ENCODE assay signal across 1 cellular context in genomic region chr10:102652170-102652926, GRCh38.
TF ChIP-seq lines count a peak whose summit lies in the region.

No MANE protein-coding gene starts in this region.

TF ChIP-seq in GM12878, 131 proteins besides CTCF, POLR2A, EP300 and RAD21 (continued from another document):
- no peak for TF ChIP-seq BCL3 (IDR thresholded peaks at IDR 0.05; ENCODE audit: borderline replicate concordance, insufficient read depth, low read depth, low read length, poor library complexity, severe bottlenecking)
- peak; percentile 61 for TF ChIP-seq MTA2 (IDR thresholded peaks at IDR 0.05; ENCODE audit: low read depth)
- 0 out of 2 replicates have a peak, but pooled peaks have one; percentile 26 for TF ChIP-seq RAD51 (IDR thresholded peaks at IDR 0.05)
- no peak for TF ChIP-seq SMARCA5 (IDR thresholded peaks at IDR 0.05)
- TF ChIP-seq IRF5 (IDR thresholded peaks at IDR 0.05; ENCODE audit: borderline replicate concordance): no peak
- TF ChIP-seq SUZ12 (IDR thresholded peaks at IDR 0.05; ENCODE audit: unreplicated experiment): no peak
- TF ChIP-seq ATF7 (IDR thresholded peaks at IDR 0.05; ENCODE audit: low read depth): peak; percentile 47; the same call in 1 of the 2 replicates
- no peak for TF ChIP-seq ZZZ3 (IDR thresholded peaks at IDR 0.05; ENCODE audit: control insufficient read depth, insufficient read length, low read depth)
- no peak for TF ChIP-seq RB1 (IDR thresholded peaks at IDR 0.05; ENCODE audit: borderline replicate concordance)
- TF ChIP-seq IKZF2 (IDR thresholded peaks at IDR 0.05): peak; percentile 82 to 84; a peak in 3 of 4 replicates
- TF ChIP-seq IKZF1 (conservative IDR thresholded peaks at IDR 0.05): peak; percentile 79
- TF ChIP-seq BCL11A (IDR thresholded peaks at IDR 0.05; ENCODE audit: low read depth, low read length): 0 out of 2 replicates have a peak, but pooled peaks have one; percentile 8
- no peak for TF ChIP-seq ETV6 (conservative IDR thresholded peaks at IDR 0.05 in 1 of 2, IDR thresholded peaks at IDR 0.05 in 1 of 2; ENCODE audit: borderline replicate concordance in 1 of 2, low read depth in 1 of 2)
- 0 out of 2 replicates have a peak, but pooled peaks have one; percentile 40 for TF ChIP-seq ZNF687 (IDR thresholded peaks at IDR 0.05)
- no peak for TF ChIP-seq TCF12 (IDR thresholded peaks at IDR 0.05; ENCODE audit: low read depth, low read length)
- TF ChIP-seq ZNF384 (IDR thresholded peaks at IDR 0.05; ENCODE audit: borderline replicate concordance, low read depth, low read length): peak; percentile 75
- no peak for TF ChIP-seq JUNB (IDR thresholded peaks at IDR 0.05)
- no peak for TF ChIP-seq ZSCAN29 (IDR thresholded peaks at IDR 0.05)
- no peak for TF ChIP-seq RCOR1 (conservative IDR thresholded peaks at IDR 0.05; ENCODE audit: low read depth, low read length)
- peak; percentile 9; the same call in 1 of the 2 replicates for TF ChIP-seq DPF2 (IDR thresholded peaks at IDR 0.05)
- TF ChIP-seq ZNF274 (IDR thresholded peaks at IDR 0.05; ENCODE audit: insufficient read depth, insufficient read length): no peak
- peak; percentile 8; the same call in 1 of the 2 replicates for TF ChIP-seq PKNOX1 (IDR thresholded peaks at IDR 0.05)
- 0 out of 2 replicates have a peak, but pooled peaks have one; percentile 14 for TF ChIP-seq YY1 (IDR thresholded peaks at IDR 0.05; ENCODE audit: low read depth, low read length)
- TF ChIP-seq SPI1 (IDR thresholded peaks at IDR 0.05; ENCODE audit: borderline replicate concordance, insufficient read depth, low read depth, low read length): peak; percentile 77
- TF ChIP-seq SKIL (IDR thresholded peaks at IDR 0.05; ENCODE audit: low read depth, poor library complexity, severe bottlenecking): peak; percentile 34
- no peak for TF ChIP-seq SUPT20H (IDR thresholded peaks at IDR 0.05; ENCODE audit: borderline replicate concordance, control insufficient read depth, low read depth, low read length)
- peak; percentile 61; the same call in 1 of the 2 replicates for TF ChIP-seq NBN (IDR thresholded peaks at IDR 0.05)
- 0 out of 2 replicates have a peak, but pooled peaks have one; percentile 40 for TF ChIP-seq IRF4 (IDR thresholded peaks at IDR 0.05; ENCODE audit: low read depth, low read length)
- no peak for TF ChIP-seq FOS (IDR thresholded peaks at IDR 0.05; ENCODE audit: borderline replicate concordance, extremely low read depth, insufficient read length)
- TF ChIP-seq ZNF217 (IDR thresholded peaks at IDR 0.05): 0 out of 2 replicates have a peak, but pooled peaks have one; percentile 54
- no peak; the same call in none of the 2 replicates for TF ChIP-seq RELB (IDR thresholded peaks at IDR 0.05; ENCODE audit: low read depth)
- no peak for TF ChIP-seq NR2C2 (IDR thresholded peaks at IDR 0.05; ENCODE audit: borderline replicate concordance, control insufficient read depth, insufficient read length, low read depth)
- no peak for TF ChIP-seq ESRRA (IDR thresholded peaks at IDR 0.05; ENCODE audit: low read length)
- TF ChIP-seq SIX5 (IDR thresholded peaks at IDR 0.05; ENCODE audit: low read depth, low read length, severe bottlenecking): no peak
- peak; percentile 78; the same call in 1 of the 2 replicates for TF ChIP-seq NR2F1 (conservative IDR thresholded peaks at IDR 0.05)
- TF ChIP-seq KDM1A (IDR thresholded peaks at IDR 0.05; ENCODE audit: borderline replicate concordance): no peak
- 0 out of 2 replicates have a peak, but pooled peaks have one; percentile 37 for TF ChIP-seq STAT1 (conservative IDR thresholded peaks at IDR 0.05)
- TF ChIP-seq CHD1 (IDR thresholded peaks at IDR 0.05; ENCODE audit: low read depth, low read length): no peak
